Comparison of ENCODE assay signal across 11 cellular contexts in the genomic region with DNA sequence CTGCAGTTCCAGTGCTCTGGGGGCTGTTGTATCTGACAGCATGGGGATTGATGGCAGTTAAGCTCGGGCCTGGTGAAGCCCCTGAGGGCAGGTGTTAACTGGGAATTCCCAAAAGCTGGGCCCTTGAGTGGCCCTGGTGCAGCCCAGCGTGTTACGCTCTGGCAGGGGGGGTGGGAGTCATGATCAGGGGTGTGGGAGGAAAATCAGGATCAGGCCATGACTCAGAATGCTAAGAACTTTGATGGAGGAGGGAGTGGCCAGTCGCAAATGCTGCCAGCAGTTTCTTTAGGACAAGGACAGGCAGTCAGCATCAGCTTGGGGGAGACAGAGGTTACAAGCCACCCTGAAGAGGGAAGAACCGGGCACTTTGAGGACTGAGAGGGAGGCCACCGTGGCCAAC. TPM values are rescaled to one million over a fixed set of nuclear protein-coding genes. Genes with fewer than 3 reads are reported as not detected.
DNase-seq lines count a peak whose midpoint lies in the region; ATAC-seq, FAIRE-seq and TF ChIP-seq lines count a peak whose summit lies in the region.
"Had no signal": no experiment of that assay in that cellular context is flagged by ENCODE, and none has a peak within 500 bp of the region (broad histone marks: within the 10 kb centered on the region; RNA-seq: fewer than 3 reads in every experiment).

No MANE protein-coding gene starts in this region.

- H3K79me2 ChIP-seq in HCT116 (ENCODE audit: insufficient read depth, low read length) (no peaks in the 10 kb centered on the region), astrocyte (ENCODE audit: insufficient read depth, low read length) (peaks cover 33% of the 10 kb centered on the region)

- ATAC-seq in HCT116 (peak; percentile 83), HG03469 (IDR thresholded peaks at IDR 0.05; ENCODE audit: unreplicated experiment) (no peak)
- no peak for ATAC-seq in stimulated activated effector memory CD8-positive, alpha-beta T cell treated with anti-CD3 and anti-CD28 coated beads, Interleukin-12 subunit alpha, Interleukin-12 subunit beta, amount 100 ng/mL, for 72 hours

- H3K4me1 Mint-ChIP-seq in astrocyte (ENCODE audit: low read depth, unreplicated experiment): peaks cover 7% of the 10 kb centered on the region
- peaks cover 19 to 35% of the 10 kb centered on the region in 2 donors for H3K4me1 Mint-ChIP-seq in immature natural killer cell
- peaks cover 24% of the 10 kb centered on the region for H3K4me1 Mint-ChIP-seq in stimulated activated effector memory CD8-positive, alpha-beta T cell treated with anti-CD3 and anti-CD28 coated beads, Interleukin-12 subunit alpha, Interleukin-12 subunit beta, amount 100 ng/mL, for 72 hours

- H3K27me3 Mint-ChIP-seq in astrocyte (ENCODE audit: low read depth, unreplicated experiment) (no peaks in the 10 kb centered on the region), immature natural killer cell (ENCODE audit: low read depth in 3 of 3) (peaks cover 0 to 4% (median 0%) of the 10 kb centered on the region in 3 donors)

- no peak for TF ChIP-seq POLR2A in HCT116 (IDR thresholded peaks at IDR 0.05; ENCODE audit: borderline replicate concordance, extremely low read depth, insufficient read depth, insufficient read length)

- DNase-seq in HCT116 (ENCODE audit: low read depth, low spot score) (no peak), astrocyte (ENCODE audit: low read depth) (peak; percentile 20), immature natural killer cell (no peak), NCI-H774 (lab: John Stamatoyannopoulos, UW) (no peak), NCI-H1105 treated with DMSO at 0.1 percent for 48 hours (lab: John Stamatoyannopoulos, UW) (no peak), mucosa of gallbladder (ENCODE audit: low spot score) (no peak)
- DNase-seq in stimulated activated effector memory CD8-positive, alpha-beta T cell treated with anti-CD3 and anti-CD28 coated beads, Interleukin-12 subunit alpha, Interleukin-12 subunit beta, amount 100 ng/mL, for 72 hours (ENCODE audit: low spot score in 2 of 2): no peak
- DNase-seq: NCI-H526 treated with DMSO at 0.1 percent for 48 hours, sigmoid colon had no signal

- H3K36me3 ChIP-seq in HCT116 (ENCODE audit: control insufficient read depth in 1 of 2, insufficient read depth in 2 of 2, low read length in 2 of 2): peaks cover 7 to 10% of the 10 kb centered on the region in 2 experiments; a peak in 3 of 4 replicates
- peaks cover 16% of the 10 kb centered on the region for H3K36me3 ChIP-seq in astrocyte (ENCODE audit: insufficient read depth, low read length)

- no peak for FAIRE-seq in astrocyte (lab: Jason Lieb, UNC)

- H3K27ac Mint-ChIP-seq in astrocyte (ENCODE audit: unreplicated experiment) (peak overlapping the region; percentile 22), immature natural killer cell (peak overlapping the region in 4 of 6 donors; percentile 48 to 69 (median 56))
- peak overlapping the region; percentile 67 for H3K27ac Mint-ChIP-seq in stimulated activated effector memory CD8-positive, alpha-beta T cell treated with anti-CD3 and anti-CD28 coated beads, Interleukin-12 subunit alpha, Interleukin-12 subunit beta, amount 100 ng/mL, for 72 hours

- H3K36me3 Mint-ChIP-seq in astrocyte (ENCODE audit: low read depth, unreplicated experiment): peaks cover 34% of the 10 kb centered on the region
- H3K36me3 Mint-ChIP-seq in immature natural killer cell: peaks cover 15 to 47% (median 21%) of the 10 kb centered on the region in 3 donors
- H3K36me3 Mint-ChIP-seq in stimulated activated effector memory CD8-positive, alpha-beta T cell treated with anti-CD3 and anti-CD28 coated beads, Interleukin-12 subunit alpha, Interleukin-12 subunit beta, amount 100 ng/mL, for 72 hours: peaks cover 94% of the 10 kb centered on the region

- H3K4me2 ChIP-seq in HCT116 (ENCODE audit: low read length): peak overlapping the region; percentile 77
- H3K4me2 ChIP-seq in astrocyte (ENCODE audit: low read length): peak overlapping the region; percentile 66

- peaks cover 11 to 21% of the 10 kb centered on the region in 2 experiments for H3K4me1 ChIP-seq in HCT116 (ENCODE audit: control insufficient read depth in 1 of 2, insufficient read depth in 2 of 2, low read length in 2 of 2)
- H3K4me1 ChIP-seq in astrocyte (ENCODE audit: insufficient read depth, low read length): peaks cover 8% of the 10 kb centered on the region

- POLR2A ChIA-PET in HCT116 (lab: Charles Lee): no interaction called here

- peak overlapping the region; percentile 49 for H3K27ac ChIP-seq in HCT116 (ENCODE audit: low read depth, low read length)
- H3K27ac ChIP-seq in astrocyte (ENCODE audit: low read depth, low read length): peak overlapping the region; percentile 31

- RAD21 ChIA-PET in HCT116 (lab: Charles Lee; ENCODE audit: low non-redundant PET in 1 of 2, low total read pairs in 2 of 2, uncharacterized antibody in 2 of 2, unreplicated experiment in 2 of 2): interaction anchor here in 1 of 2 experiments (0.9 kb wide), 1 partner anchor 20 kb away, joined by 6 read pairs; a partner anchor contains a TSS

- H4K20me1 ChIP-seq in HCT116 (ENCODE audit: insufficient read depth): no peaks in the 10 kb centered on the region
- H4K20me1 ChIP-seq in astrocyte (ENCODE audit: insufficient read depth, low read length): peaks cover 52% of the 10 kb centered on the region

- H3K27me3 ChIP-seq in HCT116 (ENCODE audit: insufficient read depth, low read length) (no peaks in the 10 kb centered on the region), astrocyte (ENCODE audit: insufficient read depth, low read length) (no peaks in the 10 kb centered on the region)
- H3K27me3 ChIP-seq: sigmoid colon had no signal

- intact Hi-C loops in HCT116 (cut with micrococcal nuclease): no loop called here

- CTCF ChIA-PET in HCT116 (lab: Charles Lee): no interaction called here

- no peak overlapping the region for H2AFZ ChIP-seq in HCT116 (ENCODE audit: low read depth, low read length, poor library complexity, severe bottlenecking)
- no peak overlapping the region for H2AFZ ChIP-seq in astrocyte (ENCODE audit: low read depth, low read length)

- no peaks in the 10 kb centered on the region for H3K9me2 ChIP-seq in HCT116 (ENCODE audit: insufficient read depth)

- H3K4me3 Mint-ChIP-seq in astrocyte (ENCODE audit: unreplicated experiment) (peak overlapping the region; percentile 52), immature natural killer cell (no peak overlapping the region)
- no peak overlapping the region for H3K4me3 Mint-ChIP-seq in stimulated activated effector memory CD8-positive, alpha-beta T cell treated with anti-CD3 and anti-CD28 coated beads, Interleukin-12 subunit alpha, Interleukin-12 subunit beta, amount 100 ng/mL, for 72 hours

- peak overlapping the region in 1 of 2 experiments; percentile 38; a peak in 1 of 4 replicates for H3K4me3 ChIP-seq in HCT116 (replicated peaks in 1 of 2; ENCODE audit: low read depth in 1 of 2, low read length in 2 of 2)
- H3K4me3 ChIP-seq in astrocyte (ENCODE audit: insufficient read depth, low read depth, low read length): no peak overlapping the region
- H3K4me3 ChIP-seq: sigmoid colon had no signal

- H3K9ac ChIP-seq in HCT116 (ENCODE audit: low read length) (peak overlapping the region; percentile 39), astrocyte (ENCODE audit: low read length) (peak overlapping the region; percentile 43)

- no TSS peak for BruUV-seq in HCT116 (replicated peaks; lab: Mats Ljungman, UMichigan)

- TF ChIP-seq RAD21 in HCT116 (IDR thresholded peaks at IDR 0.05; ENCODE audit: low read depth): no peak

- no peaks in the 10 kb centered on the region for H3K9me3 ChIP-seq in HCT116 (ENCODE audit: control insufficient read depth in 1 of 2, insufficient read depth in 1 of 2, low read depth in 1 of 2, low read length in 2 of 2)
- no peaks in the 10 kb centered on the region for H3K9me3 ChIP-seq in astrocyte (ENCODE audit: insufficient read depth, low read depth, low read length)
- H3K9me3 ChIP-seq: sigmoid colon had no signal

- no peak for TF ChIP-seq CTCF in HCT116 (IDR thresholded peaks at IDR 0.05 in 2 of 3, conservative IDR thresholded peaks at IDR 0.05 in 1 of 3; ENCODE audit: borderline replicate concordance in 1 of 3, insufficient read depth in 1 of 3, low read depth in 2 of 3, low read length in 2 of 3)
- no peak for TF ChIP-seq CTCF in astrocyte (IDR thresholded peaks at IDR 0.05; ENCODE audit: insufficient read depth, low read depth, low read length)

- H3K9me3 Mint-ChIP-seq in astrocyte (ENCODE audit: unreplicated experiment) (no peaks in the 10 kb centered on the region), immature natural killer cell (no peaks in the 10 kb centered on the region)
- H3K9me3 Mint-ChIP-seq in stimulated activated effector memory CD8-positive, alpha-beta T cell treated with anti-CD3 and anti-CD28 coated beads, Interleukin-12 subunit alpha, Interleukin-12 subunit beta, amount 100 ng/mL, for 72 hours: no peaks in the 10 kb centered on the region

TF ChIP-seq in HCT116, 20 proteins besides CTCF, POLR2A, EP300 and RAD21 (continues in another document):
- TF ChIP-seq CEBPB (IDR thresholded peaks at IDR 0.05; ENCODE audit: low read depth) (no peak), SP1 (IDR thresholded peaks at IDR 0.05; ENCODE audit: low read depth) (no peak)

RNA-seq across cellular contexts. Expression of a gene that starts 19.6 kb away (rescaled TPM):
- 102 TPM for total RNA-seq in HCT116 (2021; ENCODE audit: unreplicated experiment)
- polyA plus RNA-seq in HCT116 (2012): 92.9 and 95.3 TPM in 2 replicates
- 163 and 168 TPM in 2 replicates for total RNA-seq in astrocyte
- 10 to 100 TPM in 2 of 3 donors, 1 to 10 TPM in 1; 6.4 to 27.7 (median 11.6) TPM for polyA plus RNA-seq in immature natural killer cell
- total RNA-seq in mucosa of gallbladder: 76.3 TPM

RNA-seq across cellular contexts. Expression of a gene that starts 23.3 kb away (rescaled TPM):
- total RNA-seq in HCT116 (2021; ENCODE audit: unreplicated experiment): 0.76 TPM
- 0.74 and 0.91 TPM in 2 replicates for polyA plus RNA-seq in HCT116 (2012)
- not detected in 2 replicates for total RNA-seq in astrocyte
- polyA plus RNA-seq in immature natural killer cell: under 1 TPM in 1 of 3 donors, not detected in 2; 0.19 TPM
- 0.58 TPM for total RNA-seq in mucosa of gallbladder
- total RNA-seq: dermis microvascular lymphatic vessel endothelial cell had no signal

RNA-seq across cellular contexts. Expression of a gene that starts 26.7 kb away (rescaled TPM):
- total RNA-seq in HCT116 (2021; ENCODE audit: unreplicated experiment): 1.1 TPM
- 1.0 and 2.3 TPM in 2 replicates for polyA plus RNA-seq in HCT116 (2012)
- 8.9 and 9.8 TPM in 2 replicates for total RNA-seq in astrocyte
- polyA plus RNA-seq in immature natural killer cell: 10 to 100 TPM in 1 of 3 donors, 1 to 10 TPM in 2; 7.3 to 12.0 (median 8.2) TPM
- 36.7 TPM for total RNA-seq in mucosa of gallbladder

RNA-seq across cellular contexts. Expression of a gene that starts 31.7 kb away (rescaled TPM):
- total RNA-seq in HCT116 (2021; ENCODE audit: unreplicated experiment) (77.7 TPM), astrocyte (61.3 and 72.2 TPM in 2 replicates), mucosa of gallbladder (66.0 TPM)
- polyA plus RNA-seq in HCT116 (2012): 56.6 and 62.7 TPM in 2 replicates
- 10 to 100 TPM in 2 of 3 donors, 1 to 10 TPM in 1; 5.0 to 30.4 (median 13.9) TPM for polyA plus RNA-seq in immature natural killer cell
